16 cellular contexts compared by ENCODE assay signal in the genomic region with DNA sequence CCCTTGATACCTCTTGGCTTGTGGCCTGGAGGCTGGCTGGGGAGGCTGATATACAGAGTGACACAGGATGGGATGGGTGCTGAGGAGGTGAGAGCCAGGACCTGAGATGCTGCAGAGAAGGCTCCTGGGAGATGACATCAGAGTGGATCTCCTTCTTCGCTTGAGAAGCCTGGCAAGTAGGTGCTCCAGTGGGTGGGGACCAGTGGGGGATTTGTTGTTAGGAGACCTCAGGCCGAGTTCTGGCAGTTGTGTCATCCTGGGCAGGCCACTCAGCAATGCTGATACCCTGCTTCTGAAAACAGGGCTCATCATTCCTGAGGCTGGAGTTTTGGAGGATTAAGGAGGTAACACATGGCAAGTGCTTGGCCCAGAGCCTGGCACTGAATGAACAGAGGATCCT. TPM values are rescaled to one million over a fixed set of nuclear protein-coding genes. Genes with fewer than 3 reads are reported as not detected.
DNase-seq lines count a peak whose midpoint lies in the region; ATAC-seq and TF ChIP-seq lines count a peak whose summit lies in the region.
"Had no signal": no experiment of that assay in that cellular context is flagged by ENCODE, and none has a peak within 500 bp of the region (broad histone marks: within the 10 kb centered on the region; RNA-seq: fewer than 3 reads in every experiment).

No MANE protein-coding gene starts in this region.

- H3K27ac Mint-ChIP-seq in CD4-positive, CD25-positive, alpha-beta regulatory T cell, result peak overlapping the region in 2 of 3 donors; percentile 31 to 32
- H3K27ac Mint-ChIP-seq in brain (peak overlapping the region in 4 of 5 experiments; percentile 45 to 98 (median 63)), nephron (no peak overlapping the region)
- H3K27ac Mint-ChIP-seq: activated CD4-positive, alpha-beta memory T cell treated with anti-CD3 and anti-CD28 coated beads for 36 hours had no signal

- peaks cover 8% of the 10 kb centered on the region for H3K36me3 ChIP-seq in CD4-positive, CD25-positive, alpha-beta regulatory T cell (ENCODE audit: control insufficient read depth, insufficient read depth, low read length)
- peaks cover 18% of the 10 kb centered on the region for H3K36me3 ChIP-seq in HUES6 (ENCODE audit: control insufficient read depth, insufficient read depth, low read length)
- H3K36me3 ChIP-seq in upper lobe of left lung, result peaks cover 5 to 15% (median 10%) of the 10 kb centered on the region in 4 donors

- H3K36me3 Mint-ChIP-seq in CD4-positive, CD25-positive, alpha-beta regulatory T cell, result peaks cover 10% of the 10 kb centered on the region
- H3K36me3 Mint-ChIP-seq in brain (peaks cover 14% of the 10 kb centered on the region), nephron (ENCODE audit: low read depth) (peaks cover 9% of the 10 kb centered on the region)
- H3K36me3 Mint-ChIP-seq: mesothelial cell of epicardium had no signal

- no peak for ATAC-seq in CD4-positive, CD25-positive, alpha-beta regulatory T cell (ENCODE audit: low read depth in 2 of 2)
- no peak for ATAC-seq in upper lobe of left lung (ENCODE audit: low FRiP score in 2 of 2)
- ATAC-seq: foreskin keratinocyte, left colon had no signal

- H3K9me3 Mint-ChIP-seq in CD4-positive, CD25-positive, alpha-beta regulatory T cell, result peaks cover 0 to 2% (median 0%) of the 10 kb centered on the region in 7 donors
- H3K9me3 Mint-ChIP-seq in brain, result peaks cover 0 to 3% (median 0%) of the 10 kb centered on the region in 5 experiments
- H3K9me3 Mint-ChIP-seq in nephron, result peaks cover 3% of the 10 kb centered on the region
- H3K9me3 Mint-ChIP-seq: activated CD4-positive, alpha-beta memory T cell treated with anti-CD3 and anti-CD28 coated beads for 36 hours had no signal

- peaks cover 10% of the 10 kb centered on the region for H3K27me3 ChIP-seq in CD4-positive, CD25-positive, alpha-beta regulatory T cell (ENCODE audit: control insufficient read depth, insufficient read depth, low read length)
- H3K27me3 ChIP-seq in HUES6 (ENCODE audit: control insufficient read depth, insufficient read depth, low read length) (no peaks in the 10 kb centered on the region; the same call in 1 of the 2 replicates), upper lobe of left lung (no peaks in the 10 kb centered on the region)

- 85% methylated on average over 2 of the region's 2 CpGs for WGBS in upper lobe of left lung, 2 donors

- peaks cover 31% of the 10 kb centered on the region for H3K27me3 Mint-ChIP-seq in CD4-positive, CD25-positive, alpha-beta regulatory T cell
- H3K27me3 Mint-ChIP-seq in brain (peaks cover 29% of the 10 kb centered on the region), nephron (ENCODE audit: low read depth) (peaks cover 8% of the 10 kb centered on the region)

- H3K4me1 ChIP-seq in CD4-positive, CD25-positive, alpha-beta regulatory T cell (ENCODE audit: control insufficient read depth, insufficient read depth, low read length, poor library complexity, severe bottlenecking), result peaks cover 21% of the 10 kb centered on the region
- H3K4me1 ChIP-seq in HUES6 (ENCODE audit: control insufficient read depth, insufficient read depth, low read length), result peaks cover 36% of the 10 kb centered on the region
- H3K4me1 ChIP-seq in upper lobe of left lung, result peaks cover 14 to 24% (median 20%) of the 10 kb centered on the region in 4 donors
- H3K4me1 ChIP-seq: foreskin keratinocyte had no signal

- DNase-seq in CD4-positive, CD25-positive, alpha-beta regulatory T cell, result no peak
- DNase-seq in effector CD8-positive, alpha-beta T cell (lab: John Stamatoyannopoulos, UW), result no peak
- DNase-seq in upper lobe of left lung (no peak), germinal center (ENCODE audit: low spot score) (no peak), SIG-M5 treated with dmso at 0.1 percent for 504 hours (lab: John Stamatoyannopoulos, UW; ENCODE audit: unreplicated experiment) (no peak)
- DNase-seq: activated CD4-positive, alpha-beta memory T cell treated with anti-CD3 and anti-CD28 coated beads for 36 hours; activated T-cell treated with anti-CD3 and anti-CD28 coated beads, Interleukin-2, amount 50 U/mL, for 1 hour; foreskin keratinocyte; left colon; NCI-H2107; NCI-H510A had no signal

- no peak overlapping the region for H3K27ac ChIP-seq in CD4-positive, CD25-positive, alpha-beta regulatory T cell (ENCODE audit: insufficient read depth, low read length, poor library complexity, severe bottlenecking)
- H3K27ac ChIP-seq in HUES6 (ENCODE audit: low read depth, low read length) (peak overlapping the region; percentile 69; the same call in 1 of the 2 replicates), upper lobe of left lung (peak overlapping the region in 2 of 4 donors; percentile 90 to 91)
- H3K27ac ChIP-seq: foreskin keratinocyte had no signal

- no peaks in the 10 kb centered on the region for H3K9me3 ChIP-seq in CD4-positive, CD25-positive, alpha-beta regulatory T cell (ENCODE audit: control insufficient read depth in 2 of 2, low read length in 2 of 2)
- peaks cover 3% of the 10 kb centered on the region; the same call in 1 of the 2 replicates for H3K9me3 ChIP-seq in HUES6 (ENCODE audit: control insufficient read depth, insufficient read depth, low read depth, low read length)
- no peaks in the 10 kb centered on the region for H3K9me3 ChIP-seq in upper lobe of left lung

- H3K4me1 Mint-ChIP-seq in CD4-positive, CD25-positive, alpha-beta regulatory T cell, result peaks cover 0 to 25% (median 12%) of the 10 kb centered on the region in 4 donors
- H3K4me1 Mint-ChIP-seq in brain (peaks cover 43% of the 10 kb centered on the region), nephron (peaks cover 6% of the 10 kb centered on the region)

- H3K4me3 ChIP-seq in CD4-positive, CD25-positive, alpha-beta regulatory T cell (ENCODE audit: low read depth, low read length), result no peak overlapping the region
- H3K4me3 ChIP-seq in HUES6 (ENCODE audit: low read depth, low read length), result no peak overlapping the region; the same call in 1 of the 2 replicates
- no peak overlapping the region for H3K4me3 ChIP-seq in upper lobe of left lung

- TF ChIP-seq POLR2A in upper lobe of left lung (IDR thresholded peaks at IDR 0.05), result no peak

- TF ChIP-seq CTCF in brain (conservative IDR thresholded peaks at IDR 0.05) (no peak), nephron (IDR thresholded peaks at IDR 0.05; ENCODE audit: unreplicated experiment in 3 of 3) (no peak), upper lobe of left lung (IDR thresholded peaks at IDR 0.05) (no peak)

- peak overlapping the region; percentile 81 for H3K9ac ChIP-seq in HUES6 (ENCODE audit: low read length)

- H3K4me3 Mint-ChIP-seq in CD4-positive, CD25-positive, alpha-beta regulatory T cell, result peak overlapping the region in 3 of 4 donors; percentile 24 to 80 (median 62)
- H3K4me3 Mint-ChIP-seq in brain (peak overlapping the region in 4 of 5 experiments; percentile 28 to 96 (median 58)), nephron (peak overlapping the region; percentile 68 to 79 (median 74))

- no peak for TF ChIP-seq EP300 in upper lobe of left lung (IDR thresholded peaks at IDR 0.05)

RNA-seq across cellular contexts. Expression of a gene that starts 1.9 kb away (rescaled TPM):
- total RNA-seq in CD4-positive, CD25-positive, alpha-beta regulatory T cell, result 204 TPM
- polyA plus RNA-seq in CD4-positive, CD25-positive, alpha-beta regulatory T cell, result 100 to 1,000 TPM; 101 to 128 (median 113) TPM
- 237 TPM for polyA plus RNA-seq in brain (ENCODE audit: insufficient read depth, low read depth, low replicate concordance)
- total RNA-seq in upper lobe of left lung, result 100 to 1,000 TPM; 169 to 395 (median 205) TPM

RNA-seq across cellular contexts. Expression of a gene that starts 21.2 kb away (rescaled TPM):
- 55.7 TPM for total RNA-seq in CD4-positive, CD25-positive, alpha-beta regulatory T cell
- 100 to 1,000 TPM; 180 to 231 (median 219) TPM for polyA plus RNA-seq in CD4-positive, CD25-positive, alpha-beta regulatory T cell
- polyA plus RNA-seq in brain (ENCODE audit: insufficient read depth, low read depth, low replicate concordance), result 752 TPM
- 1,000 to 10,000 TPM in 4 of 6 donors, 100 to 1,000 TPM in 2; 600 to 1,952 (median 1,144) TPM for total RNA-seq in upper lobe of left lung

RNA-seq across cellular contexts. Expression of a gene that starts 24.9 kb away (rescaled TPM):
- 1.9 TPM for total RNA-seq in CD4-positive, CD25-positive, alpha-beta regulatory T cell
- 1 to 10 TPM; 1.2 to 3.7 (median 2.6) TPM for polyA plus RNA-seq in CD4-positive, CD25-positive, alpha-beta regulatory T cell
- 5.2 TPM for polyA plus RNA-seq in brain (ENCODE audit: insufficient read depth, low read depth, low replicate concordance)
- 10 to 100 TPM in 4 of 6 donors, 1 to 10 TPM in 1, not detected in 1; 4.3 to 17.8 (median 13.9) TPM for total RNA-seq in upper lobe of left lung

RNA-seq across cellular contexts. Expression of a gene that starts 34.7 kb away (rescaled TPM):
- not detected for total RNA-seq in CD4-positive, CD25-positive, alpha-beta regulatory T cell
- polyA plus RNA-seq in CD4-positive, CD25-positive, alpha-beta regulatory T cell, result not detected
- not detected for polyA plus RNA-seq in brain (ENCODE audit: insufficient read depth, low read depth, low replicate concordance)
- total RNA-seq in upper lobe of left lung, result not detected
- total RNA-seq: activated CD4-positive, alpha-beta memory T cell treated with anti-CD3 and anti-CD28 coated beads for 36 hours; foreskin keratinocyte; mesothelial cell of epicardium had no signal
- polyA plus RNA-seq: AG04450, foreskin keratinocyte had no signal

RNA-seq across cellular contexts. Expression of a gene that starts 45.7 kb away (rescaled TPM):
- 0.57 TPM for total RNA-seq in CD4-positive, CD25-positive, alpha-beta regulatory T cell
- 1 to 10 TPM in 1 of 4 donors, under 1 TPM in 2, not detected in 1; 0.37 to 1.1 (median 0.59) TPM for polyA plus RNA-seq in CD4-positive, CD25-positive, alpha-beta regulatory T cell
- polyA plus RNA-seq in brain (ENCODE audit: insufficient read depth, low read depth, low replicate concordance), result 3.0 TPM
- 1 to 10 TPM in 1 of 6 donors, under 1 TPM in 1, not detected in 4; 0.37 to 3.2 TPM for total RNA-seq in upper lobe of left lung
- total RNA-seq: foreskin keratinocyte, mesothelial cell of epicardium had no signal
- polyA plus RNA-seq: AG04450, foreskin keratinocyte had no signal

Comparison
In these comparisons a context has a peak if more than half of its experiments do, and no peak if none do; other contexts are left out.
1. H3K27ac Mint-ChIP-seq: peak in CD4-positive, CD25-positive, alpha-beta regulatory T cell (2 of 3) and brain (4 of 5); none in nephron (0 of 3).
2. RNA of a gene that starts 21.2 kb away (total RNA-seq): 600 to 1,952 TPM in upper lobe of left lung; 55.7 TPM in CD4-positive, CD25-positive, alpha-beta regulatory T cell (single experiment); every median in the first group is over 10 times any median in the second.
3. Peak in every context shown above with its lines, with median percentiles within 50 percentile points of each other: H3K4me3 Mint-ChIP-seq.